Comparison of ENCODE assay signal across 8 cellular contexts in genomic region chr19:31338069-31338767, GRCh38. TPM values are rescaled to one million over a fixed set of nuclear protein-coding genes. Genes with fewer than 3 reads are reported as not detected.
DNase-seq lines count a peak whose midpoint lies in the region; ATAC-seq and TF ChIP-seq lines count a peak whose summit lies in the region.

No MANE protein-coding gene starts in this region.

- H3K4me1 ChIP-seq in upper lobe of right lung: peaks cover 25% of the 10 kb centered on the region

- no peak overlapping the region for H3K4me3 ChIP-seq in upper lobe of right lung

- peak; percentile 29 for DNase-seq in AG20443 (ENCODE audit: low spot score)
- DNase-seq in brain pericyte (ENCODE audit: low read depth, low spot score): peak; percentile 53
- peak; percentile 23 to 47 for DNase-seq in left colon
- no peak for DNase-seq in upper lobe of right lung
- DNase-seq in germinal center (ENCODE audit: low spot score): no peak
- DNase-seq in activated CD4-positive, alpha-beta memory T cell treated with anti-CD3 and anti-CD28 coated beads, Interleukin-2, amount 10 ng/mL, durations not matched to agents 7 days and 5 days: no peak
- DNase-seq in GM13976 (ENCODE audit: low spot score): no peak

- peak; percentile 14; the same call in 1 of the 2 replicates for TF ChIP-seq CTCF in LNCAP (IDR thresholded peaks at IDR 0.05)
- TF ChIP-seq CTCF in upper lobe of right lung (IDR thresholded peaks at IDR 0.05): peak; percentile 47
- TF ChIP-seq CTCF in GM13976 (IDR thresholded peaks at IDR 0.05; ENCODE audit: borderline replicate concordance, control extremely low read depth, extremely low read depth, insufficient read depth, missing control alignments): no peak

- intact Hi-C loops in left colon (cut with DNase I, micrococcal nuclease) (no loop called here), upper lobe of right lung (cut with DNase I) (no loop called here)

- CTCF ChIA-PET in activated CD4-positive, alpha-beta memory T cell treated with anti-CD3 and anti-CD28 coated beads, Interleukin-2, amount 10 ng/mL, durations not matched to agents 7 days and 5 days (lab: Charles Lee): interaction anchor here (0.6 to 1.0 kb wide), 3 partner anchors 9 to 1294 kb away, joined by 3 to 5 read pairs (median 4); no protein-coding TSS in a partner anchor

- POLR2A ChIA-PET in activated CD4-positive, alpha-beta memory T cell treated with anti-CD3 and anti-CD28 coated beads, Interleukin-2, amount 10 ng/mL, durations not matched to agents 7 days and 5 days (lab: Charles Lee): no interaction called here

- no peaks in the 10 kb centered on the region for H3K36me3 ChIP-seq in upper lobe of right lung

- no peaks in the 10 kb centered on the region for H3K36me3 Mint-ChIP-seq in activated CD4-positive, alpha-beta memory T cell treated with anti-CD3 and anti-CD28 coated beads, Interleukin-2, amount 10 ng/mL, durations not matched to agents 7 days and 5 days (ENCODE audit: low read depth)

- H3K27me3 ChIP-seq in upper lobe of right lung: no peaks in the 10 kb centered on the region

- H3K4me1 Mint-ChIP-seq in activated CD4-positive, alpha-beta memory T cell treated with anti-CD3 and anti-CD28 coated beads, Interleukin-2, amount 10 ng/mL, durations not matched to agents 7 days and 5 days: peaks cover 31% of the 10 kb centered on the region

- no peaks in the 10 kb centered on the region for H3K9me3 Mint-ChIP-seq in activated CD4-positive, alpha-beta memory T cell treated with anti-CD3 and anti-CD28 coated beads, Interleukin-2, amount 10 ng/mL, durations not matched to agents 7 days and 5 days

- in situ Hi-C loops in GM13976 (cut with MboI; ENCODE audit: low sequenced_read_pairs, unreplicated experiment): no loop called here

- no peak for ATAC-seq in left colon
- ATAC-seq in upper lobe of right lung: peak; percentile 75

- H3K27ac Mint-ChIP-seq in activated CD4-positive, alpha-beta memory T cell treated with anti-CD3 and anti-CD28 coated beads, Interleukin-2, amount 10 ng/mL, durations not matched to agents 7 days and 5 days: no peak overlapping the region

- peak overlapping the region; percentile 55 for H3K27ac ChIP-seq in upper lobe of right lung

- H3K4me3 Mint-ChIP-seq in activated CD4-positive, alpha-beta memory T cell treated with anti-CD3 and anti-CD28 coated beads, Interleukin-2, amount 10 ng/mL, durations not matched to agents 7 days and 5 days: no peak overlapping the region

- peaks cover 40% of the 10 kb centered on the region for H3K27me3 Mint-ChIP-seq in activated CD4-positive, alpha-beta memory T cell treated with anti-CD3 and anti-CD28 coated beads, Interleukin-2, amount 10 ng/mL, durations not matched to agents 7 days and 5 days

- no peaks in the 10 kb centered on the region for H3K9me3 ChIP-seq in upper lobe of right lung

RNA-seq across cellular contexts. Expression of gene TSHZ3, which starts 11.0 kb away (rescaled TPM):
- total RNA-seq in left colon: 1 to 10 TPM; 1.3 to 6.5 TPM
- total RNA-seq in upper lobe of right lung: 5.8 TPM
- 1 to 10 TPM; 3.0 to 4.2 TPM for total RNA-seq in activated CD4-positive, alpha-beta memory T cell treated with anti-CD3 and anti-CD28 coated beads, Interleukin-2, amount 10 ng/mL, durations not matched to agents 7 days and 5 days

Comparison
In these comparisons a context has a peak if more than half of its experiments do, and no peak if none do; other contexts are left out.
1. DNase-seq: peak in AG20443 (single experiment), brain pericyte (single experiment) and left colon (2 of 2); none in upper lobe of right lung (single experiment), germinal center (single experiment), activated CD4-positive, alpha-beta memory T cell treated with anti-CD3 and anti-CD28 coated beads, Interleukin-2, amount 10 ng/mL, durations not matched to agents 7 days and 5 days (single experiment) and GM13976 (single experiment).